In the genomic region with DNA sequence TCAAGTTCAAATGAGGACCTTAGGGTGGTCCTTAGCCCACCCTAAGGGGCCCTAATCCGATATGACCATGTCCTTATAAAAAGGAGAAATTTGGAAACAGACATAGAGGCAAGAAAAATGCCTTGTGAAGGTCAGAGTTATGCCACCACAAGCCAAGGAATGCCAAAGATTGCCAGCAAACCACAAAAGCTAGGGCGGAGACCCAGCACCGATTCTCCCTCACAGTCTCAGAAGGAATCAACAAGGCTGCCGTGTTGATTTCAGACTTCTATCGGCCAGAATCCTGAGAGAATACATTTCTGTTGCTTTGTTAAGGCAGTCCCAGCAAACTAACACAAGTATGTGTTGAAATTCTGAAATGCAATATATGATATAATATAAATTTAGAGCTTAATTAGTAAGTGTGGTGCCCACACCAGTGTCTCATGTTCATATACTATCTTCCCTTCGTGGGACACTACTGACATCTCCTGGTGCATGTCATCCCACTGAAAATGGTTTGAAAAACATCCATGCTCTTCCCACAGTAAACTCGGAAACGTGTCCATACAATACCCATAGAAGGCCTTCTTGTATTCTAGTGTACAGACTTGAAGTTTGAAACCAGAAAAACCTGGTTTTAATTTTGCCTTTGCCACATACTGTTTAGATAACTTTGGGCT, we compare ENCODE assay signal across 17 cellular contexts.
DNase-seq lines count a peak whose midpoint lies in the region; ATAC-seq and TF ChIP-seq lines count a peak whose summit lies in the region.
"Had no signal": no experiment of that assay in that cellular context is flagged by ENCODE, and none has a peak within 500 bp of the region (broad histone marks: within the 10 kb centered on the region; RNA-seq: fewer than 3 reads in every experiment).

No MANE protein-coding gene starts in this region.

- no peaks in the 10 kb centered on the region for H3K27me3 Mint-ChIP-seq in T-helper 17 cell

- H3K4me3 Mint-ChIP-seq in T-helper 17 cell, result no peak overlapping the region
- H3K4me3 Mint-ChIP-seq: activated naive CD4-positive, alpha-beta T cell treated with anti-CD3 and anti-CD28 coated beads for 36 hours; brain; immature natural killer cell had no signal

- H3K36me3 ChIP-seq in heart right ventricle (no peaks in the 10 kb centered on the region), thyroid gland (no peaks in the 10 kb centered on the region)
- H3K36me3 ChIP-seq: ovary, spleen had no signal

- H3K4me1 ChIP-seq in heart right ventricle (peaks cover 0 to 9% (median 0%) of the 10 kb centered on the region in 9 donors), thyroid gland (no peaks in the 10 kb centered on the region)
- H3K4me1 ChIP-seq: spleen had no signal

- WGBS in heart right ventricle, 2 donors, result 72 to 73% methylated on average over 8 of the region's 8 CpGs
- 90 to 93% methylated on average over 8 of the region's 8 CpGs for WGBS in thyroid gland, 2 donors

- H3K27ac ChIP-seq in heart right ventricle, result no peak overlapping the region
- H3K27ac ChIP-seq in thyroid gland, result no peak overlapping the region
- H3K27ac ChIP-seq: ovary, spleen had no signal

- H3K36me3 Mint-ChIP-seq in T-helper 17 cell (ENCODE audit: low read depth), result no peaks in the 10 kb centered on the region
- H3K36me3 Mint-ChIP-seq: brain, immature natural killer cell had no signal

- intact Hi-C loops in heart right ventricle (cut with DNase I) (loop anchor here in 3 of 10 donors (5.0 to 10.0 kb wide), 5 partner anchors 41 to 1316 kb away; a partner anchor contains a TSS), cardiac septum (cut with DNase I) (loop anchor here (5.0 kb wide), 1 partner anchor 1316 kb away; no protein-coding TSS in a partner anchor), thyroid gland (cut with DNase I) (no loop called here)

- peak in 3 of 8 donors; percentile 32 to 46 (median 39) for ATAC-seq in heart right ventricle
- no peak for ATAC-seq in HG03342 (IDR thresholded peaks at IDR 0.05; ENCODE audit: unreplicated experiment)
- ATAC-seq in T-helper 17 cell, result no peak
- no peak for ATAC-seq in HG03442 (IDR thresholded peaks at IDR 0.05; ENCODE audit: unreplicated experiment)

- no peaks in the 10 kb centered on the region for H3K4me1 Mint-ChIP-seq in T-helper 17 cell
- H3K4me1 Mint-ChIP-seq: immature natural killer cell had no signal

- TF ChIP-seq CTCF in heart right ventricle (IDR thresholded peaks at IDR 0.05), result peak in 8 of 9 donors; percentile 11 to 55 (median 42)
- peak; percentile 26 for TF ChIP-seq CTCF in epithelial cell of proximal tubule (conservative IDR thresholded peaks at IDR 0.05; ENCODE audit: low read depth, low read length)
- no peak for TF ChIP-seq CTCF in thyroid gland (IDR thresholded peaks at IDR 0.05)

- no peak for TF ChIP-seq POLR2A in thyroid gland (IDR thresholded peaks at IDR 0.05)

- H3K4me3 ChIP-seq in heart right ventricle (no peak overlapping the region), epithelial cell of proximal tubule (ENCODE audit: low read depth, low read length) (no peak overlapping the region), thyroid gland (replicated peaks in 1 of 3) (no peak overlapping the region)
- H3K4me3 ChIP-seq: ovary, spleen had no signal

- no peak overlapping the region for H3K27ac Mint-ChIP-seq in T-helper 17 cell
- H3K27ac Mint-ChIP-seq: activated naive CD4-positive, alpha-beta T cell treated with anti-CD3 and anti-CD28 coated beads for 36 hours; brain; immature natural killer cell had no signal

- H3K27me3 ChIP-seq in heart right ventricle (no peaks in the 10 kb centered on the region), thyroid gland (no peaks in the 10 kb centered on the region)
- H3K27me3 ChIP-seq: ovary, spleen had no signal

- DNase-seq in heart right ventricle (no peak), cardiac septum (ENCODE audit: low spot score) (no peak), NCI-H524 treated with DMSO at 0.1 percent for 48 hours (lab: John Stamatoyannopoulos, UW) (peak; percentile 2), epithelial cell of proximal tubule (ENCODE audit: low read depth) (no peak), T-helper 17 cell (no peak), thyroid gland (no peak)
- DNase-seq: activated CD4-positive, CD25-positive, alpha-beta regulatory T cell; activated CD8-positive, alpha-beta memory T cell treated with anti-CD3 and anti-CD28 coated beads, Interleukin-2, amount 50 U/mL, for 4 hours; activated naive CD4-positive, alpha-beta T cell treated with anti-CD3 and anti-CD28 coated beads for 36 hours; DND-41; foreskin melanocyte; immature natural killer cell; ovary; spleen had no signal

- H3K9me3 ChIP-seq in heart right ventricle, result no peaks in the 10 kb centered on the region
- H3K9me3 ChIP-seq in T-helper 17 cell (ENCODE audit: control insufficient read depth, low read length, poor library complexity, severe bottlenecking), result no peaks in the 10 kb centered on the region
- no peaks in the 10 kb centered on the region for H3K9me3 ChIP-seq in thyroid gland
- H3K9me3 ChIP-seq: ovary, spleen had no signal

Comparison
In these comparisons a context has a peak if more than half of its experiments do, and no peak if none do; other contexts are left out.
1. CTCF ChIP-seq: peak in heart right ventricle (8 of 9) and epithelial cell of proximal tubule (single experiment); none in thyroid gland (0 of 6).